ENCODE assay signal across 27 cellular contexts in genomic region chr7:137609500-137609899, GRCh38.
DNase-seq lines count a peak whose midpoint lies in the region; ATAC-seq and TF ChIP-seq lines count a peak whose summit lies in the region.
"Had no signal": no experiment of that assay in that cellular context is flagged by ENCODE, and none has a peak within 500 bp of the region (broad histone marks: within the 10 kb centered on the region; RNA-seq: fewer than 3 reads in every experiment).

No MANE protein-coding gene starts in this region.

- no peak for TF ChIP-seq RAD21 in Ishikawa (IDR thresholded peaks at IDR 0.05; ENCODE audit: low read depth)

- H3K27me3 ChIP-seq in psoas muscle (ENCODE audit: insufficient read depth in 3 of 3, low read length in 2 of 3), result peaks cover 0 to 3% (median 0%) of the 10 kb centered on the region in 3 donors

- CTCF ChIA-PET in T-cell (lab: Charles Lee), result no interaction called here

- TF ChIP-seq EP300 in Ishikawa (IDR thresholded peaks at IDR 0.05; ENCODE audit: borderline replicate concordance), result no peak

- H3K9me3 ChIP-seq in psoas muscle, result no peaks in the 10 kb centered on the region
- H3K9me3 ChIP-seq: neutrophil had no signal

- DNase-seq in chondrocyte (ENCODE audit: low spot score), result no peak
- peak; percentile 69 for DNase-seq in islet precursor cell
- no peak for DNase-seq in sciatic nerve (ENCODE audit: low spot score)
- DNase-seq in psoas muscle, result no peak
- DNase-seq in GM19238 (ENCODE audit: insufficient read length, low spot score), result no peak
- DNase-seq in T-cell, result no peak
- DNase-seq: activated CD4-positive, alpha-beta T cell treated with anti-CD3 and anti-CD28 coated beads, Interleukin-2, amount 10 ng/mL, durations not matched to agents 24 days and 14 days; activated CD8-positive, alpha-beta memory T cell treated with anti-CD3 and anti-CD28 coated beads for 24 hours; activated effector memory CD4-positive, alpha-beta T cell treated with Interleukin-2 at 50 U/mL for 16 hours; activated T-cell treated with anti-CD3 and anti-CD28 coated beads for 4 hours; anterior cingulate cortex; caudate nucleus; cortex of kidney; effector memory CD8-positive, alpha-beta T cell; erythroblast; KG1; naive B cell; NCI-H1092 treated with DMSO at 0.1 percent for 48 hours; NCI-H187; NCI-H2171; stimulated activated naive B cell treated with anti-CD40 and anti-IgM and Interleukin-4, amounts not matched to agents 10 μg/mL and 1 μg/mL and 100 μg/mL, for 72 hours had no signal

- H3K9me3 Mint-ChIP-seq in chondrocyte (ENCODE audit: low read depth) (no peaks in the 10 kb centered on the region), T-cell (no peaks in the 10 kb centered on the region)
- H3K9me3 Mint-ChIP-seq: activated CD4-positive, alpha-beta T cell treated with anti-CD3 and anti-CD28 coated beads, Interleukin-2, amount 10 ng/mL, durations not matched to agents 24 days and 14 days; activated naive CD4-positive, alpha-beta T cell treated with anti-CD3 and anti-CD28 coated beads, Interleukin-2, amount 50 U/mL, for 72 hours; effector memory CD8-positive, alpha-beta T cell; mesothelial cell of epicardium; naive B cell; stimulated activated naive B cell treated with anti-CD40 and anti-IgM and Interleukin-4, amounts not matched to agents 10 μg/mL and 1 μg/mL and 100 μg/mL, for 72 hours had no signal

- H3K27me3 Mint-ChIP-seq in chondrocyte (ENCODE audit: low read depth), result no peaks in the 10 kb centered on the region
- peaks cover 5 to 22% of the 10 kb centered on the region in 2 donors for H3K27me3 Mint-ChIP-seq in T-cell
- H3K27me3 Mint-ChIP-seq: activated CD4-positive, alpha-beta T cell treated with anti-CD3 and anti-CD28 coated beads, Interleukin-2, amount 10 ng/mL, durations not matched to agents 24 days and 14 days had no signal

- no peak overlapping the region for H3K27ac ChIP-seq in psoas muscle
- H3K27ac ChIP-seq: neutrophil, skin epidermis had no signal

- H3K4me1 Mint-ChIP-seq in chondrocyte (ENCODE audit: low read depth), result peaks cover 29% of the 10 kb centered on the region
- H3K4me1 Mint-ChIP-seq in T-cell, result no peaks in the 10 kb centered on the region
- H3K4me1 Mint-ChIP-seq: activated CD4-positive, alpha-beta T cell treated with anti-CD3 and anti-CD28 coated beads, Interleukin-2, amount 10 ng/mL, durations not matched to agents 24 days and 14 days; naive B cell; stimulated activated naive B cell treated with anti-CD40 and anti-IgM and Interleukin-4, amounts not matched to agents 10 μg/mL and 1 μg/mL and 100 μg/mL, for 72 hours had no signal

- ATAC-seq in sciatic nerve (peak; percentile 70), psoas muscle (no peak), HG02588 (IDR thresholded peaks at IDR 0.05; ENCODE audit: unreplicated experiment) (no peak), T-cell (replicated peaks in 1 of 4) (no peak)
- ATAC-seq: activated naive CD4-positive, alpha-beta T cell treated with anti-CD3 and anti-CD28 coated beads, Interleukin-2, amount 50 U/mL, for 72 hours; effector memory CD8-positive, alpha-beta T cell; stimulated activated naive B cell treated with anti-CD40 and anti-IgM and Interleukin-4, amounts not matched to agents 10 μg/mL and 1 μg/mL and 100 μg/mL, for 72 hours had no signal

- WGBS in psoas muscle, 3 donors, result 50 to 65% (median 51%) methylated on average over 6 of the region's 6 CpGs

- no peak overlapping the region for H3K4me3 ChIP-seq in psoas muscle
- H3K4me3 ChIP-seq: skin epidermis had no signal

- intact Hi-C loops in sciatic nerve (cut with DNase I) (no loop called here), psoas muscle (cut with DNase I) (loop anchor here in 1 of 2 donors (10.0 kb wide), 1 partner anchor 395 kb away; the partner anchor contains the start of gene CREB3L2)

- no peaks in the 10 kb centered on the region for H3K36me3 ChIP-seq in psoas muscle (ENCODE audit: insufficient read depth in 1 of 2, low read depth in 1 of 2)
- H3K36me3 ChIP-seq: neutrophil had no signal

- H3K4me3 Mint-ChIP-seq in chondrocyte (ENCODE audit: unreplicated experiment) (no peak overlapping the region), T-cell (no peak overlapping the region)
- H3K4me3 Mint-ChIP-seq: activated CD4-positive, alpha-beta T cell treated with anti-CD3 and anti-CD28 coated beads, Interleukin-2, amount 10 ng/mL, durations not matched to agents 24 days and 14 days; effector memory CD8-positive, alpha-beta T cell; mesothelial cell of epicardium; naive B cell; stimulated activated naive B cell treated with anti-CD40 and anti-IgM and Interleukin-4, amounts not matched to agents 10 μg/mL and 1 μg/mL and 100 μg/mL, for 72 hours had no signal

- peak overlapping the region; percentile 39 for H3K27ac Mint-ChIP-seq in chondrocyte (ENCODE audit: unreplicated experiment)
- H3K27ac Mint-ChIP-seq in T-cell, result no peak overlapping the region
- H3K27ac Mint-ChIP-seq: activated CD4-positive, alpha-beta T cell treated with anti-CD3 and anti-CD28 coated beads, Interleukin-2, amount 10 ng/mL, durations not matched to agents 24 days and 14 days; activated naive CD4-positive, alpha-beta T cell treated with anti-CD3 and anti-CD28 coated beads, Interleukin-2, amount 50 U/mL, for 72 hours; mesothelial cell of epicardium; stimulated activated naive B cell treated with anti-CD40 and anti-IgM and Interleukin-4, amounts not matched to agents 10 μg/mL and 1 μg/mL and 100 μg/mL, for 72 hours had no signal

- POLR2A ChIA-PET in T-cell (lab: Charles Lee), result no interaction called here

- TF ChIP-seq CTCF in chondrocyte (IDR thresholded peaks at IDR 0.05) (no peak), psoas muscle (IDR thresholded peaks at IDR 0.05) (no peak)

- H3K36me3 Mint-ChIP-seq in chondrocyte (ENCODE audit: low read depth) (peaks cover 9% of the 10 kb centered on the region), T-cell (no peaks in the 10 kb centered on the region)
- H3K36me3 Mint-ChIP-seq: activated naive CD4-positive, alpha-beta T cell treated with anti-CD3 and anti-CD28 coated beads, Interleukin-2, amount 50 U/mL, for 72 hours; mesothelial cell of epicardium; naive B cell; stimulated activated naive B cell treated with anti-CD40 and anti-IgM and Interleukin-4, amounts not matched to agents 10 μg/mL and 1 μg/mL and 100 μg/mL, for 72 hours had no signal

- H3K4me1 ChIP-seq in psoas muscle, result no peaks in the 10 kb centered on the region

TF ChIP-seq in Ishikawa, 13 proteins besides CTCF, POLR2A, EP300 and RAD21:
- TF ChIP-seq USF1 (IDR thresholded peaks at IDR 0.05), result no peak
- TF ChIP-seq, protein P1, sequence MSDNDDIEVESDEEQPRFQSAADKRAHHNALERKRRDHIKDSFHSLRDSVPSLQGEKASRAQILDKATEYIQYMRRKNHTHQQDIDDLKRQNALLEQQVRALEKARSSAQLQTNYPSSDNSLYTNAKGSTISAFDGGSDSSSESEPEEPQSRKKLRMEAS (IDR thresholded peaks at IDR 0.05), result peak; percentile 59; the same call in 1 of the 2 replicates
